ENCODE assay signal across 1 cellular context in genomic region chr20:50044353-50044960, GRCh38.
A peak's percentile ranks its signal among the peaks of the same experiment; 100 is the strongest.
TF ChIP-seq lines count a peak whose summit lies in the region.

No MANE protein-coding gene starts in this region.

TF ChIP-seq in K562, 482 proteins besides CTCF, POLR2A, EP300 and RAD21 (continued from another document):
- TF ChIP-seq BRCA1 (IDR thresholded peaks at IDR 0.05) (no peak), BRCA1 (CRISPR knock-in tag; IDR thresholded peaks at IDR 0.05) (no peak), RBM14 (IDR thresholded peaks at IDR 0.05; ENCODE audit: borderline replicate concordance, insufficient read depth, low read depth, low read length) (no peak), TCF7 (IDR thresholded peaks at IDR 0.05; ENCODE audit: borderline replicate concordance) (no peak), PRMT5 (CRISPR knock-in tag; IDR thresholded peaks at IDR 0.05) (no peak), BCOR (IDR thresholded peaks at IDR 0.05) (0 out of 2 replicates have a peak, but pooled peaks have one; percentile 5), MEIS2 (IDR thresholded peaks at IDR 0.05; ENCODE audit: partially characterized antibody) (peak; percentile 11), ZNF282 (CRISPR knock-in tag; IDR thresholded peaks at IDR 0.05) (no peak), ESRRA (IDR thresholded peaks at IDR 0.05; ENCODE audit: borderline replicate concordance, low read depth) (peak; percentile 55; the same call in 1 of the 2 replicates), TARDBP (IDR thresholded peaks at IDR 0.05) (no peak)
TF ChIP-seq in K562: peak in this region for 3.
